ENCODE assay signal across 14 cellular contexts in the genomic region with DNA sequence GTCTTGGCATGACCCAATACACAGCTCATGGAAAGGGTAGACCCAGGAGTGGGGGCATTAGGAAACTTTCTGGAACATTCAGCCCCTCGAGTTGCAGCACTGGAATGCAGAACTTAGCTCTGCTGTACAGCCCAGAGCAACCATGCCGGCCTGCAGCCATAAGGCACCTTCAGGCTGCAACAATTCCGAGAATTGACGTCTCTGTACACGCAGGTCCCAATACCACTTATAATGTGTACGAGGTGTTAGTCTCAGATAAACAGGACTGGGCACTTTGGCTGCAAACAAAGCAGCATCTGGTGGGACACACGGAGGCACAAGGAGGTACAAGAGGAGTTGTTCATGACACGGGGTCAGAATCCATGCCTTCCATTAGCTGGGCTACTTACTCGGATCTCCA. TPM values are rescaled to one million over a fixed set of nuclear protein-coding genes. Genes with fewer than 3 reads are reported as not detected.
"Had no signal": no experiment of that assay in that cellular context is flagged by ENCODE, and none has a peak within 500 bp of the region (broad histone marks: within the 10 kb centered on the region; RNA-seq: fewer than 3 reads in every experiment).

No MANE protein-coding gene starts in this region.

- H2AFZ ChIP-seq: hepatocyte had no signal

- H3K4me3 ChIP-seq: dorsolateral prefrontal cortex, gastroesophageal sphincter, hepatocyte had no signal

- H3K79me2 ChIP-seq: hepatocyte had no signal

- H3K9me3 Mint-ChIP-seq: T-cell had no signal

- H3K27me3 Mint-ChIP-seq: naive B cell, T-cell had no signal

- DNase-seq: activated CD8-positive, alpha-beta memory T cell treated with anti-CD3 and anti-CD28 coated beads for 24 hours; dorsolateral prefrontal cortex; erythroblast; islet precursor cell; posterior cingulate gyrus; retina; stimulated activated CD4-positive, alpha-beta T cell treated with anti-CD3 and anti-CD28 coated beads, Interleukin-12 subunit alpha, Interleukin-12 subunit beta, amount 100 ng/mL, for 4 hours; stimulated activated CD4-positive, alpha-beta T cell treated with anti-CD3 and anti-CD28 coated beads, Interleukin-2, amount 100 ng/mL, for 24 hours; T-cell had no signal

- H3K27me3 ChIP-seq: dorsolateral prefrontal cortex, gastroesophageal sphincter, hepatocyte had no signal

- H3K9me3 ChIP-seq: gastroesophageal sphincter had no signal

- H3K27ac ChIP-seq: gastroesophageal sphincter, hepatocyte, VCaP had no signal

- H3K4me2 ChIP-seq: hepatocyte had no signal

- ATAC-seq: gastroesophageal sphincter, left lobe of liver, T-cell had no signal

RNA-seq across cellular contexts. Expression of a gene that starts 57.1 kb away (rescaled TPM):
- total RNA-seq: left lobe of liver had no signal
